In the genomic region with DNA sequence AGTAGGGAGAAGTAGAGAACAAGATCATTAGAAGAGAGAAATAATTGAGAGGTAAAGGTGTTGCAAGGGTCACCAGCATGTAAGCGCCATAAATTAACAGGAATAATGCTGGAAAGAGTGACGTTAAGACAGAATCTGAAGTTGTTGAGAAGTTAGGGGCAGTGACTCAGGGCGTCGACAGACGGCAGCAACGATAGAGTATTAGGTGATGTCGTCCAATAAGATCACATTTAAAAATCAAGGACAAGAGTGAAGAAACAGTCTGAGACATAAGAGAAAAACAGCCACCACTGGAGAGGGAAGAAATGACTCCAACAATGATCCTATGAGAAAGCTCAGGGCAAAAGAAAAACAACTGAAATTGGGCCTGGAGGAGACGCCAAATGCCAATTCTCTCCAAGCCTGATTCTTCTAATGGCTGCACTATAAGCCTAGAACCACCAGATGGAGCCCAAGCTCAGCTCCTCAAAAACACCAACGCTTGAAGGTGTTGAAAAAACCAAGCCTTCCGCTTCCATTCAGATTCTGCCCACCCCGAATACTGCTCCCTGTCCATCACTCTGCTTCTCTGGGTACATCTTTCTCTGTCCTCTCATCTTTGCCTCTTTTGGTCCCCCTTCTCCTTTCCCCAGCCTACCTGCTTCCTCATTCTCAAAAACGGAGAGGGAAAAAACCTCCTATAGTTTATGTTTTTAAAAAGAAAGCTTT, we compare ENCODE assay signal across 9 cellular contexts.
DNase-seq lines count a peak whose midpoint lies in the region; ATAC-seq and TF ChIP-seq lines count a peak whose summit lies in the region.
"Had no signal": no experiment of that assay in that cellular context is flagged by ENCODE, and none has a peak within 500 bp of the region (broad histone marks: within the 10 kb centered on the region; RNA-seq: fewer than 3 reads in every experiment).

No MANE protein-coding gene starts in this region.

- no peak overlapping the region for H3K27ac Mint-ChIP-seq in Calu3 (ENCODE audit: unreplicated experiment)
- H3K27ac Mint-ChIP-seq in natural killer cell treated with Interleukin-12 subunit alpha and Interleukin-12 subunit beta and Interleukin-15 and Interleukin-18, amount 100 ng/mL, for 72 hours = peak overlapping the region; percentile 97
- H3K27ac Mint-ChIP-seq: activated naive CD4-positive, alpha-beta T cell treated with anti-CD3 and anti-CD28 coated beads, Interleukin-2, amount 50 U/mL, for 24 hours had no signal

- H3K4me3 ChIP-seq in Jurkat, Clone E6-1 (ENCODE audit: low read length) = no peak overlapping the region
- no peak overlapping the region for H3K4me3 ChIP-seq in PC-9
- H3K4me3 ChIP-seq in suprapubic skin = no peak overlapping the region

- H3K4me1 ChIP-seq in PC-9 (replicated peaks; ENCODE audit: insufficient read depth) (peaks cover 48% of the 10 kb centered on the region), suprapubic skin (peaks cover 52% of the 10 kb centered on the region)

- peak; percentile 39 for DNase-seq in Calu3
- peak; percentile 67 for DNase-seq in Jurkat, Clone E6-1 (ENCODE audit: low read depth, low spot score)
- peak; percentile 47 to 55 for DNase-seq in PC-9
- peak; percentile 55 for DNase-seq in activated T-cell treated with anti-CD3 and anti-CD28 coated beads, Interleukin-2, amount 50 U/mL, for 4 hours
- peak; percentile 58 for DNase-seq in fibroblast of gingiva (ENCODE audit: low read depth)
- peak; percentile 78 for DNase-seq in natural killer cell treated with Interleukin-12 subunit alpha and Interleukin-12 subunit beta and Interleukin-15 and Interleukin-18, amount 100 ng/mL, for 72 hours (ENCODE audit: low spot score)
- DNase-seq in suprapubic skin (ENCODE audit: low spot score in 2 of 2) = no peak

- ATAC-seq in activated T-cell treated with anti-CD3 and anti-CD28 coated beads, Interleukin-2, amount 50 U/mL, for 4 hours = peak; percentile 38 to 49
- peak in 1 of 2 donors; percentile 45 for ATAC-seq in natural killer cell treated with Interleukin-12 subunit alpha and Interleukin-12 subunit beta and Interleukin-15 and Interleukin-18, amount 100 ng/mL, for 72 hours
- ATAC-seq in HG03457 (IDR thresholded peaks at IDR 0.05; ENCODE audit: unreplicated experiment) = no peak

- no peak for TF ChIP-seq POLR2A in suprapubic skin (IDR thresholded peaks at IDR 0.05)

- TF ChIP-seq CTCF in Calu3 (IDR thresholded peaks at IDR 0.05; ENCODE audit: unreplicated experiment) (peak; percentile 73), PC-9 (conservative IDR thresholded peaks at IDR 0.05) (peak; percentile 80), suprapubic skin (IDR thresholded peaks at IDR 0.05) (peak; percentile 81 to 84)

- no peak for TF ChIP-seq EP300 in suprapubic skin (IDR thresholded peaks at IDR 0.05)

- H3K27ac ChIP-seq in PC-9 (peak overlapping the region; percentile 86), suprapubic skin (no peak overlapping the region)

- H2AFZ ChIP-seq in PC-9 = no peak overlapping the region

- BruUV-seq in Calu3 (replicated peaks; lab: Mats Ljungman, UMichigan) (no TSS peak), PC-9 (replicated peaks; lab: Mats Ljungman, UMichigan) (no TSS peak)

- H3K27me3 ChIP-seq in PC-9 (ENCODE audit: insufficient read depth, low read depth) = no peaks in the 10 kb centered on the region
- H3K27me3 ChIP-seq in suprapubic skin = no peaks in the 10 kb centered on the region

- H3K9me3 ChIP-seq in PC-9 (ENCODE audit: insufficient read depth, low read depth) = no peaks in the 10 kb centered on the region
- no peaks in the 10 kb centered on the region for H3K9me3 ChIP-seq in suprapubic skin

- peaks cover 41% of the 10 kb centered on the region for H3K4me1 Mint-ChIP-seq in Calu3 (ENCODE audit: low read depth, unreplicated experiment)
- peaks cover 48% of the 10 kb centered on the region for H3K4me1 Mint-ChIP-seq in activated T-cell treated with anti-CD3 and anti-CD28 coated beads, Interleukin-2, amount 50 U/mL, for 4 hours (ENCODE audit: low read depth)
- peaks cover 46 to 53% of the 10 kb centered on the region in 2 donors for H3K4me1 Mint-ChIP-seq in natural killer cell treated with Interleukin-12 subunit alpha and Interleukin-12 subunit beta and Interleukin-15 and Interleukin-18, amount 100 ng/mL, for 72 hours (ENCODE audit: low read depth in 2 of 2)

- 41% methylated on average over 12 of the region's 12 CpGs for WGBS in suprapubic skin

- intact Hi-C loops in Calu3 (cut with micrococcal nuclease; ENCODE audit: unreplicated experiment) (loop anchor here (1.0 kb wide), 1 partner anchor 86 kb away; no protein-coding TSS in a partner anchor), PC-9 (cut with micrococcal nuclease; ENCODE audit: unreplicated experiment) (loop anchor here (1.0 to 2.0 kb wide), 2 partner anchors 86 to 122 kb away; no protein-coding TSS in a partner anchor)

- no peaks in the 10 kb centered on the region for H3K9me2 ChIP-seq in PC-9 (ENCODE audit: insufficient read depth)

- H4K20me1 ChIP-seq in PC-9 (ENCODE audit: insufficient read depth) = no peaks in the 10 kb centered on the region

- CTCF ChIA-PET in Calu3 (lab: Charles Lee) = interaction anchor here (0.9 to 4.5 kb wide), 3 partner anchors 79 to 88 kb away, joined by 3 to 54 read pairs (median 6); no protein-coding TSS in a partner anchor
- CTCF ChIA-PET in PC-9 (lab: Charles Lee) = interaction anchor here (0.5 to 3.0 kb wide), 3 partner anchors 86 to 325 kb away, joined by 4 to 35 read pairs (median 4); no protein-coding TSS in a partner anchor

- H3K27me3 Mint-ChIP-seq in Calu3 (ENCODE audit: unreplicated experiment) = no peaks in the 10 kb centered on the region
- H3K27me3 Mint-ChIP-seq in activated T-cell treated with anti-CD3 and anti-CD28 coated beads, Interleukin-2, amount 50 U/mL, for 4 hours (ENCODE audit: low read depth) = no peaks in the 10 kb centered on the region
- H3K27me3 Mint-ChIP-seq in natural killer cell treated with Interleukin-12 subunit alpha and Interleukin-12 subunit beta and Interleukin-15 and Interleukin-18, amount 100 ng/mL, for 72 hours = no peaks in the 10 kb centered on the region
- H3K27me3 Mint-ChIP-seq: activated naive CD4-positive, alpha-beta T cell treated with anti-CD3 and anti-CD28 coated beads, Interleukin-2, amount 50 U/mL, for 24 hours had no signal

- H3K4me3 Mint-ChIP-seq in Calu3 (ENCODE audit: low read depth, unreplicated experiment) = no peak overlapping the region
- no peak overlapping the region for H3K4me3 Mint-ChIP-seq in activated T-cell treated with anti-CD3 and anti-CD28 coated beads, Interleukin-2, amount 50 U/mL, for 4 hours
- H3K4me3 Mint-ChIP-seq in natural killer cell treated with Interleukin-12 subunit alpha and Interleukin-12 subunit beta and Interleukin-15 and Interleukin-18, amount 100 ng/mL, for 72 hours = peak overlapping the region; percentile 17

- peak overlapping the region; percentile 71 for H3K4me2 ChIP-seq in PC-9

- POLR2A ChIA-PET in PC-9 (lab: Charles Lee; ENCODE audit: unreplicated experiment) = interaction anchor here (0.6 to 0.7 kb wide), 4 partner anchors 29 to 1002 kb away, joined by 3 to 11 read pairs (median 4); no protein-coding TSS in a partner anchor

- peaks cover 5% of the 10 kb centered on the region; the same call in 1 of the 2 replicates for H3K36me3 ChIP-seq in PC-9 (ENCODE audit: low read depth)
- H3K36me3 ChIP-seq in suprapubic skin = peaks cover 13% of the 10 kb centered on the region

- peaks cover 18% of the 10 kb centered on the region; the same call in 1 of the 2 replicates for H3K79me2 ChIP-seq in PC-9 (ENCODE audit: low read depth)

- H3K36me3 Mint-ChIP-seq in Calu3 (ENCODE audit: insufficient read depth, unreplicated experiment) = no peaks in the 10 kb centered on the region
- peaks cover 12% of the 10 kb centered on the region for H3K36me3 Mint-ChIP-seq in activated T-cell treated with anti-CD3 and anti-CD28 coated beads, Interleukin-2, amount 50 U/mL, for 4 hours (ENCODE audit: insufficient read depth)
- H3K36me3 Mint-ChIP-seq in natural killer cell treated with Interleukin-12 subunit alpha and Interleukin-12 subunit beta and Interleukin-15 and Interleukin-18, amount 100 ng/mL, for 72 hours = peaks cover 6% of the 10 kb centered on the region

- H3K9me3 Mint-ChIP-seq in Calu3 (ENCODE audit: low read depth, unreplicated experiment) = no peaks in the 10 kb centered on the region
- no peaks in the 10 kb centered on the region for H3K9me3 Mint-ChIP-seq in activated T-cell treated with anti-CD3 and anti-CD28 coated beads, Interleukin-2, amount 50 U/mL, for 4 hours
- no peaks in the 10 kb centered on the region for H3K9me3 Mint-ChIP-seq in natural killer cell treated with Interleukin-12 subunit alpha and Interleukin-12 subunit beta and Interleukin-15 and Interleukin-18, amount 100 ng/mL, for 72 hours
- H3K9me3 Mint-ChIP-seq: activated naive CD4-positive, alpha-beta T cell treated with anti-CD3 and anti-CD28 coated beads, Interleukin-2, amount 50 U/mL, for 24 hours had no signal

- peaks cover 54% of the 10 kb centered on the region for H3F3A ChIP-seq in PC-9 (ENCODE audit: insufficient read depth, low read depth)

Comparison
In these comparisons a context has a peak if more than half of its experiments do, and no peak if none do; other contexts are left out.
1. DNase-seq: peak in Calu3 (single experiment), Jurkat, Clone E6-1 (single experiment), PC-9 (2 of 2), activated T-cell treated with anti-CD3 and anti-CD28 coated beads, Interleukin-2, amount 50 U/mL, for 4 hours (single experiment), fibroblast of gingiva (single experiment) and natural killer cell treated with Interleukin-12 subunit alpha and Interleukin-12 subunit beta and Interleukin-15 and Interleukin-18, amount 100 ng/mL, for 72 hours (single experiment); none in suprapubic skin (0 of 2).
2. Peak in every context shown above with its lines, with median percentiles within 50 percentile points of each other: CTCF ChIP-seq.